In the genomic region with DNA sequence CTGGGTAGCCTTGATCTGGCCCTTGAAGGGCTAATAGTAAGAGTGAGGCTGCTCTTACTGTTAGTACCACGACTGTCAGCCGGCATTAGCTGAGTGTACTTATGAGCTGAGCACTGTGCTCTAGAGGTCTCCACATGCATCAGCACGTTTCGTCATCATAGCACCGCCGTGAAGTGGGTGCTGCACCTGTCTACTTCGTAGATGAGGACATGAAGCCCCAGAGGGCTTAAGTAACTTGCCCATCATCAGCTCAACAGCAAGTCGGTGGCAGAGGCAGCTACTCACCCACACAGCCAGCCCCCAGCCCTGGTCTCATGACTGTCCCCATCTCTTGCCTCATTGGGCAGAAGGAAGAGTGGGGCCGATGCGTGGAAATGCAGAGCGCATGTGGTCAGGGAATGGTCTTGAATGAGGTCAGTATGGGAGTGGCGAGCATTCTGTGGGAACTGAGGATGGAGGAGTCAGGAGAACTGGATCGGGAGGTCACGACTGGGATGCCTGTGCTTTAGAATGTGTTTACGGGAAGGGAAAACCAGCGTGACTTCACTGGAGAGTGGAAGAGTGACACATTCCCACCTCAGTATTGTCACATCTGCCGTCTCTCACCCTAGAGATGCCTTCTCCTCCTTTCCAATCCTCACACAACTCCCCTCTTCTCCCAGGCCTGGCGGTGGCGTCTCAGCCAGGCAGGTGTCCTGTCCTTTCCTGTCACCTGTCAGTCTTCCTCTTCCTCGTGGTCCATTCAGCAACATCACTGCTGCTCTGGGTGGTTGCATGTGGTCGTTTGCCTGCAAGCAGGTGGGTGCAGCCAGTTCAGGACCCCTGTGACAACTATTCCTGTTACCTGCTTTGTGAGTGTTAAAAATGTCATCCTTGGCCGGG, we compare ENCODE assay signal across 9 cellular contexts. TPM values are rescaled to one million over a fixed set of nuclear protein-coding genes. Genes with fewer than 3 reads are reported as not detected.
DNase-seq lines count a peak whose midpoint lies in the region; ATAC-seq and TF ChIP-seq lines count a peak whose summit lies in the region.
"Had no signal": no experiment of that assay in that cellular context is flagged by ENCODE, and none has a peak within 500 bp of the region (broad histone marks: within the 10 kb centered on the region; RNA-seq: fewer than 3 reads in every experiment).

No MANE protein-coding gene starts in this region.

- TF ChIP-seq EP300 in ovary (IDR thresholded peaks at IDR 0.05), result no peak

- peaks cover 66% of the 10 kb centered on the region for H3K4me1 Mint-ChIP-seq in activated naive CD8-positive, alpha-beta T cell treated with anti-CD3 and anti-CD28 coated beads for 36 hours

- peaks cover 35% of the 10 kb centered on the region for H3K4me1 ChIP-seq in osteoblast (ENCODE audit: insufficient read depth, low read length)
- peaks cover 10% of the 10 kb centered on the region for H3K4me1 ChIP-seq in ovary (ENCODE audit: insufficient read depth)

- no peak for TF ChIP-seq POLR2A in ovary (IDR thresholded peaks at IDR 0.05)

- intact Hi-C loops in ovary (cut with DNase I), result no loop called here

- H3K27ac Mint-ChIP-seq in activated naive CD8-positive, alpha-beta T cell treated with anti-CD3 and anti-CD28 coated beads for 36 hours, result peak overlapping the region; percentile 98

- H3K4me3 ChIP-seq in osteoblast (ENCODE audit: insufficient read depth, low read length), result peak overlapping the region; percentile 27
- no peak overlapping the region for H3K4me3 ChIP-seq in ovary
- H3K4me3 ChIP-seq: thoracic aorta had no signal

- no peaks in the 10 kb centered on the region for H4K20me1 ChIP-seq in osteoblast (ENCODE audit: insufficient read depth, low read length)

- peak overlapping the region; percentile 61 for H3K4me2 ChIP-seq in osteoblast (ENCODE audit: insufficient read depth, low read length)

- H3K9me3 ChIP-seq in osteoblast (ENCODE audit: low read depth, low read length) (no peaks in the 10 kb centered on the region), ovary (no peaks in the 10 kb centered on the region)
- H3K9me3 ChIP-seq: thoracic aorta had no signal

- no peak for ATAC-seq in GM18511 (IDR thresholded peaks at IDR 0.05; ENCODE audit: unreplicated experiment)

- H3K36me3 Mint-ChIP-seq in activated naive CD8-positive, alpha-beta T cell treated with anti-CD3 and anti-CD28 coated beads for 36 hours, result peaks cover 79% of the 10 kb centered on the region

- no peak for TF ChIP-seq CTCF in osteoblast (IDR thresholded peaks at IDR 0.05; ENCODE audit: extremely low read depth, low read depth, low read length)
- no peak for TF ChIP-seq CTCF in ovary (IDR thresholded peaks at IDR 0.05)

- no peak overlapping the region for H2AFZ ChIP-seq in osteoblast (ENCODE audit: low read length)

- H3K27me3 Mint-ChIP-seq in activated naive CD8-positive, alpha-beta T cell treated with anti-CD3 and anti-CD28 coated beads for 36 hours, result no peaks in the 10 kb centered on the region

- H3K27ac ChIP-seq in osteoblast (ENCODE audit: low read depth, low read length) (peak overlapping the region; percentile 95), ovary (no peak overlapping the region)
- H3K27ac ChIP-seq: thoracic aorta had no signal

- WGBS in ovary, 3 donors, result 92% methylated on average over 22 of the region's 22 CpGs

- H3K36me3 ChIP-seq in osteoblast (ENCODE audit: insufficient read depth, low read length), result no peaks in the 10 kb centered on the region
- H3K36me3 ChIP-seq in ovary, result no peaks in the 10 kb centered on the region
- H3K36me3 ChIP-seq: thoracic aorta had no signal

- H3K79me2 ChIP-seq in osteoblast (ENCODE audit: insufficient read depth, low read length), result no peaks in the 10 kb centered on the region

- H3K27me3 ChIP-seq in osteoblast (ENCODE audit: insufficient read depth, low read length) (no peaks in the 10 kb centered on the region), ovary (no peaks in the 10 kb centered on the region)

- peak overlapping the region; percentile 81 for H3K4me3 Mint-ChIP-seq in activated naive CD8-positive, alpha-beta T cell treated with anti-CD3 and anti-CD28 coated beads for 36 hours

- peak; percentile 97 for DNase-seq in DMS79 treated with DMSO at 0.1 percent for 48 hours (lab: John Stamatoyannopoulos, UW)
- DNase-seq in NCI-H2107 treated with DMSO at 0.1 percent for 48 hours (lab: John Stamatoyannopoulos, UW; ENCODE audit: unreplicated experiment), result peak; percentile 85
- no peak for DNase-seq in activated naive CD8-positive, alpha-beta T cell treated with anti-CD3 and anti-CD28 coated beads for 36 hours
- DNase-seq in osteoblast (ENCODE audit: insufficient read length, low spot score, missing footprints), result no peak
- DNase-seq in activated effector memory CD4-positive, alpha-beta T cell treated with Interleukin-2 at 50 U/mL for 16 hours, result no peak
- no peak for DNase-seq in activated CD4-positive, alpha-beta T cell treated with anti-CD3 and anti-CD28 coated beads for 1 hour
- no peak for DNase-seq in ovary

- peaks cover 8% of the 10 kb centered on the region for H3K9me3 Mint-ChIP-seq in activated naive CD8-positive, alpha-beta T cell treated with anti-CD3 and anti-CD28 coated beads for 36 hours

RNA-seq across cellular contexts. Expression of gene SYTL3, which starts 6.0 kb away (rescaled TPM):
- total RNA-seq in activated naive CD8-positive, alpha-beta T cell treated with anti-CD3 and anti-CD28 coated beads for 36 hours, result 100 to 1,000 TPM in 1 of 2 experiments, 10 to 100 TPM in 1; 97.8 to 101 TPM
- total RNA-seq in osteoblast, result 1.5 and 2.2 TPM in 2 replicates
- total RNA-seq in ovary, result 1 to 10 TPM; 1.7 to 7.8 (median 2.5) TPM
- 1 to 10 TPM; 1.9 to 3.3 TPM for polyA plus RNA-seq in ovary

RNA-seq across cellular contexts. Expression of gene DYNLT1, which starts 11.3 kb away (rescaled TPM):
- total RNA-seq in activated naive CD8-positive, alpha-beta T cell treated with anti-CD3 and anti-CD28 coated beads for 36 hours, result 10 to 100 TPM; 70.9 to 74.2 TPM
- total RNA-seq in osteoblast, result 54.3 and 70.4 TPM in 2 replicates
- 100 to 1,000 TPM in 4 of 7 donors, 10 to 100 TPM in 3; 50.0 to 115 (median 102) TPM for total RNA-seq in ovary
- polyA plus RNA-seq in ovary, result 100 to 1,000 TPM; 114 to 217 TPM

Comparison
In these comparisons a context has a peak if more than half of its experiments do, and no peak if none do; other contexts are left out.
1. DNase-seq: peak in DMS79 treated with DMSO at 0.1 percent for 48 hours (single experiment) and NCI-H2107 treated with DMSO at 0.1 percent for 48 hours (single experiment); none in activated naive CD8-positive, alpha-beta T cell treated with anti-CD3 and anti-CD28 coated beads for 36 hours (single experiment), osteoblast (single experiment), activated effector memory CD4-positive, alpha-beta T cell treated with Interleukin-2 at 50 U/mL for 16 hours (single experiment), activated CD4-positive, alpha-beta T cell treated with anti-CD3 and anti-CD28 coated beads for 1 hour (single experiment) and ovary (0 of 5).
2. RNA of gene SYTL3, which starts 6.0 kb away (total RNA-seq): 97.8 to 101 TPM in activated naive CD8-positive, alpha-beta T cell treated with anti-CD3 and anti-CD28 coated beads for 36 hours; 1.7 to 7.8 TPM in ovary and 1.5 to 2.2 TPM in osteoblast; every median in the first group is over 10 times any median in the second.